In the genomic region with DNA sequence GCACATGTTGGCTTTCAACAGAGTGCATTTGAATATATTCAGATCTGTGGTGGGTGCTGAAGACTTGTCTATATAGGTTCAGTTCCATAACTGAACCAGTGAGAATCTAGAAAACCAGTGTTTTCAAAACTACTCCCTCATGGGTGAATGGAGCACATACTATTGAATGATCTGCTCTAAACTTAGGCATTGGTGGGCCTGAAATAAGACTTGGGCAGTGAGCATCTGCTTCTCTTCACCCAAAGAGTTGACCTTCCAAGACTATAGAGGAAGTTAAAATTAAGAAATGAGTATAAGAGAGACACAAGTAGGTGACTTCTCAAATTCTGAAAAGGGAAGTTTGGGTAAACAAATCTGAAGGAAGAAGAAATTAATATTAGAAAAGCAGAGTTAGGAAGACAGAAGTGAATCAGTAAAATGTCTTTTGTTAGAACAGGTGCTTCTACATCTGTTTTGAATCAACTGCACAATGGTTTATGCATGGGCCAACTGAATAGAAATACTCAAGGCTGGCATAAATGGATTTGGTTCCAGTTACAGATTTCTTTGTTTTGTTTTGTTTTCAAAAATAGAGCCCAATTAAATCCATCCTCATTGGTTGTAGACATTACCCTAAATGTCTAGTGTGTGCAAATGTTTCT, we compare ENCODE assay signal across 12 cellular contexts. TPM values are rescaled to one million over a fixed set of nuclear protein-coding genes. Genes with fewer than 3 reads are reported as not detected.
DNase-seq lines count a peak whose midpoint lies in the region; ATAC-seq and TF ChIP-seq lines count a peak whose summit lies in the region.
"Had no signal": no experiment of that assay in that cellular context is flagged by ENCODE, and none has a peak within 500 bp of the region (broad histone marks: within the 10 kb centered on the region; RNA-seq: fewer than 3 reads in every experiment).

No MANE protein-coding gene starts in this region.

- H3K4me2 ChIP-seq in neural progenitor cell: no peak overlapping the region

- no peak overlapping the region for H3K27ac Mint-ChIP-seq in neural progenitor cell

- H3K36me3 ChIP-seq in left lung: no peaks in the 10 kb centered on the region
- no peaks in the 10 kb centered on the region for H3K36me3 ChIP-seq in adrenal gland (replicated peaks in 1 of 2)
- no peaks in the 10 kb centered on the region for H3K36me3 ChIP-seq in neural progenitor cell
- H3K36me3 ChIP-seq: left ventricle myocardium inferior had no signal

- H3K27ac ChIP-seq in left lung (peak overlapping the region; percentile 13 to 57), adrenal gland (no peak overlapping the region), neural progenitor cell (no peak overlapping the region)
- H3K27ac ChIP-seq: left ventricle myocardium inferior had no signal

- peaks cover 3% of the 10 kb centered on the region for H3K36me3 Mint-ChIP-seq in neural progenitor cell

- in situ Hi-C loops in KBM-7 (cut with MboI; ENCODE audit: low pct_unique_long_range_greater_than_20kb, low sequenced_read_pairs): no loop called here

- peaks cover 12% of the 10 kb centered on the region for H3K9me3 Mint-ChIP-seq in neural progenitor cell

- peaks cover 24% of the 10 kb centered on the region for H3K79me2 ChIP-seq in neural progenitor cell (ENCODE audit: low read depth)

- no peaks in the 10 kb centered on the region for H3K4me1 Mint-ChIP-seq in neural progenitor cell

- H3K9me3 ChIP-seq in left lung (peaks cover 0 to 13% of the 10 kb centered on the region in 2 donors), adrenal gland (replicated peaks in 1 of 3) (peaks cover 0 to 5% (median 0%) of the 10 kb centered on the region in 3 donors), neural progenitor cell (ENCODE audit: low read depth) (no peaks in the 10 kb centered on the region)

- H3K27me3 ChIP-seq in left lung: no peaks in the 10 kb centered on the region
- no peaks in the 10 kb centered on the region for H3K27me3 ChIP-seq in adrenal gland
- no peaks in the 10 kb centered on the region for H3K27me3 ChIP-seq in neural progenitor cell

- TF ChIP-seq POLR2A in adrenal gland (IDR thresholded peaks at IDR 0.05): no peak

- DNase-seq in KBM-7 (peak; percentile 34), left lung (no peak), adrenal gland (no peak), neural progenitor cell (ENCODE audit: low spot score) (no peak), left ventricle myocardium superior (no peak), sciatic nerve (ENCODE audit: low spot score) (no peak)
- DNase-seq: activated T-cell treated with anti-CD3 and anti-CD28 coated beads, Interleukin-2, amount 50 U/mL, for 1 hour; effector CD4-positive, alpha-beta T cell; left ventricle myocardium inferior; SHP77 treated with DMSO at 0.1 percent for 48 hours had no signal

- H3K4me1 ChIP-seq in left lung (peaks cover 6 to 29% of the 10 kb centered on the region in 2 donors), adrenal gland (replicated peaks in 1 of 2) (peaks cover 0 to 5% of the 10 kb centered on the region in 2 donors), neural progenitor cell (no peaks in the 10 kb centered on the region)
- H3K4me1 ChIP-seq: left ventricle myocardium inferior had no signal

- TF ChIP-seq CTCF in left lung (IDR thresholded peaks at IDR 0.05): no peak
- TF ChIP-seq CTCF in adrenal gland (IDR thresholded peaks at IDR 0.05): no peak
- TF ChIP-seq CTCF in neural progenitor cell (IDR thresholded peaks at IDR 0.05): no peak

- H4K20me1 ChIP-seq in neural progenitor cell (ENCODE audit: low read depth): no peaks in the 10 kb centered on the region

- H3K9ac ChIP-seq in neural progenitor cell: no peak overlapping the region

- H3K4me3 Mint-ChIP-seq in neural progenitor cell: no peak overlapping the region

- peak; percentile 87 for ATAC-seq in GM18873 (IDR thresholded peaks at IDR 0.05; ENCODE audit: low FRiP score, unreplicated experiment)
- ATAC-seq in HG02610 (IDR thresholded peaks at IDR 0.05; ENCODE audit: unreplicated experiment): peak; percentile 85
- no peak for ATAC-seq in left lung
- ATAC-seq in left ventricle myocardium superior: no peak
- no peak for ATAC-seq in sciatic nerve

- no peak overlapping the region for H3K4me3 ChIP-seq in left lung
- H3K4me3 ChIP-seq in adrenal gland: no peak overlapping the region
- H3K4me3 ChIP-seq in neural progenitor cell: no peak overlapping the region
- H3K4me3 ChIP-seq: left ventricle myocardium inferior had no signal

- no peaks in the 10 kb centered on the region for H3F3A ChIP-seq in neural progenitor cell (ENCODE audit: low read depth)

- intact Hi-C loops in left lung (cut with DNase I): no loop called here
- intact Hi-C loops in adrenal gland (cut with DNase I): no loop called here
- intact Hi-C loops in left ventricle myocardium superior (cut with micrococcal nuclease): no loop called here
- intact Hi-C loops in sciatic nerve (cut with DNase I): no loop called here

- no peaks in the 10 kb centered on the region for H3K27me3 Mint-ChIP-seq in neural progenitor cell (ENCODE audit: insufficient read depth, low read depth)

- no peak overlapping the region for H2AFZ ChIP-seq in neural progenitor cell (replicated peaks)

RNA-seq across cellular contexts. Expression of a gene that starts 19.3 kb away (rescaled TPM):
- 100 to 1,000 TPM; 137 to 170 TPM for total RNA-seq in left lung
- total RNA-seq in adrenal gland: 10 to 100 TPM; 11.3 to 40.3 (median 23.9) TPM
- polyA plus RNA-seq in adrenal gland: 10 to 100 TPM in 2 of 3 donors, 1 to 10 TPM in 1; 9.1 to 40.9 (median 17.5) TPM
- total RNA-seq in neural progenitor cell (ENCODE audit: low replicate concordance): 30.3 and 54.4 TPM in 2 replicates
- 3.5 TPM for total RNA-seq in left ventricle myocardium superior
- 39.0 TPM for total RNA-seq in sciatic nerve

Comparison
In these comparisons a context has a peak if more than half of its experiments do, and no peak if none do; other contexts are left out.
1. ATAC-seq: peak in GM18873 (single experiment) and HG02610 (single experiment); none in left lung (single experiment), left ventricle myocardium superior (single experiment) and sciatic nerve (single experiment).
2. H3K27ac ChIP-seq: peak in left lung (2 of 2); none in adrenal gland (0 of 5) and neural progenitor cell (single experiment).